Comparison of ENCODE assay signal across 23 cellular contexts in the genomic region with DNA sequence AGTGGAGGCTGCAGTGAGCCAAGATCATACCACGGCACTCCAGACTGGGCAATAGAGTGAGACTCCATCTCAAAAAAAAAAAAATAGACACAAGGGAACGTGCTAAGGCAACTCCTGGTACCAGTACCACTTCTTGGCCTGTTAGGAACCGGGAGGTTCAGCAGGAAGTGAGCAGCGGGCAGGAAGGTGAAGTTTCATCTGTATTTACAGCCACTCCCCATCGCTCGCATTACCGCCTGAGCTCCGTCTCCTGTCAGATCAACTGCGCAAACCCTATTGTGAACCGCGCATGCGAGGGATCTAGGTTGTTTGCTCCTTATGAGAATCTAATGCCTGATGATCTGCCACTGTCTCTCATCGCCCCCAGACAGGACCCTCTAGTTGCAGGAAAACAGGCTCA.
"Had no signal": no experiment of that assay in that cellular context is flagged by ENCODE, and none has a peak within 500 bp of the region (broad histone marks: within the 10 kb centered on the region; RNA-seq: fewer than 3 reads in every experiment).

No MANE protein-coding gene starts in this region.

- H3K36me3 ChIP-seq: adrenal gland, stomach, tibial artery had no signal

- H3K27me3 ChIP-seq: adrenal gland, body of pancreas, hepatocyte, stomach, tibial artery had no signal

- H3K9me3 Mint-ChIP-seq: activated B cell treated with CpG ODN at 0.5 μM for 24 hours; activated T-helper 2 cell treated with anti-CD3 and anti-CD28 coated beads, Interferon-gamma antibody, Interleukin-2, Interleukin-4, amounts not matched to agents 10 μg/mL and 5 μg/mL and 100 μg/mL, durations not matched to agents 14 hours and 24 hours and 36 hours; natural killer cell treated with Interleukin-12 subunit alpha and Interleukin-12 subunit beta and Interleukin-15 and Interleukin-18, amount 100 ng/mL, for 72 hours; stimulated activated naive B cell treated with anti-CD40 and anti-IgM and Interleukin-4, amounts not matched to agents 10 μg/mL and 1 μg/mL and 100 μg/mL, for 72 hours had no signal

- H3K27me3 Mint-ChIP-seq: activated CD8-positive, alpha-beta memory T cell treated with anti-CD3 and anti-CD28 coated beads, Interleukin-2, amount 10 ng/mL, durations not matched to agents 7 days and 5 days; activated naive CD8-positive, alpha-beta T cell had no signal

- H3K36me3 Mint-ChIP-seq: activated CD8-positive, alpha-beta memory T cell treated with anti-CD3 and anti-CD28 coated beads, Interleukin-2, amount 10 ng/mL, durations not matched to agents 7 days and 5 days; activated naive CD8-positive, alpha-beta T cell; natural killer cell treated with Interleukin-12 subunit alpha and Interleukin-12 subunit beta and Interleukin-15 and Interleukin-18, amount 100 ng/mL, for 72 hours; stimulated activated naive B cell treated with anti-CD40 and anti-IgM and Interleukin-4, amounts not matched to agents 10 μg/mL and 1 μg/mL and 100 μg/mL, for 72 hours had no signal

- H3K27ac Mint-ChIP-seq: activated B cell treated with CpG ODN at 0.5 μM for 24 hours; activated CD8-positive, alpha-beta memory T cell treated with anti-CD3 and anti-CD28 coated beads, Interleukin-2, amount 10 ng/mL, durations not matched to agents 7 days and 5 days; activated CD8-positive, alpha-beta T cell treated with anti-CD3 and anti-CD28 coated beads, Interleukin-2, amount 10 ng/mL, durations not matched to agents 7 days and 5 days; activated naive CD8-positive, alpha-beta T cell; activated T-helper 2 cell treated with anti-CD3 and anti-CD28 coated beads, Interferon-gamma antibody, Interleukin-2, Interleukin-4, amounts not matched to agents 10 μg/mL and 5 μg/mL and 100 μg/mL, durations not matched to agents 14 hours and 24 hours and 36 hours; natural killer cell treated with Interleukin-12 subunit alpha and Interleukin-12 subunit beta and Interleukin-15 and Interleukin-18, amount 100 ng/mL, for 72 hours had no signal

- H3K4me3 ChIP-seq: body of pancreas, hepatocyte had no signal

- H3K9me3 ChIP-seq: adrenal gland, body of pancreas, stomach, tibial artery had no signal

- H3K27ac ChIP-seq: epithelial cell of prostate, hepatocyte had no signal

- DNase-seq: activated B cell treated with CpG ODN at 0.5 μM for 24 hours; activated CD8-positive, alpha-beta memory T cell treated with anti-CD3 and anti-CD28 coated beads, Interleukin-2, amount 10 ng/mL, durations not matched to agents 7 days and 5 days; activated CD8-positive, alpha-beta T cell treated with anti-CD3 and anti-CD28 coated beads, Interleukin-2, amount 10 ng/mL, durations not matched to agents 7 days and 5 days; activated naive CD4-positive, alpha-beta T cell treated with Interleukin-2 at 50 U/mL for 16 hours; activated T-cell treated with anti-CD3 and anti-CD28 coated beads, Interleukin-2, amount 50 U/mL, for 48 hours; effector CD8-positive, alpha-beta T cell; glutamatergic neuron; left colon; retina; small intestine; stimulated activated CD4-positive, alpha-beta T cell treated with anti-CD3 and anti-CD28 coated beads, Interleukin-15, amount 100 ng/mL, for 24 hours; stimulated activated CD4-positive, alpha-beta T cell treated with anti-CD3 and anti-CD28 coated beads, Interleukin-2, amount 100 ng/mL, for 24 hours; stimulated activated naive B cell treated with anti-CD40 and anti-IgM and Interleukin-4, amounts not matched to agents 10 μg/mL and 1 μg/mL and 100 μg/mL, for 72 hours; stomach; T-helper 2 cell had no signal

- ATAC-seq: activated CD8-positive, alpha-beta memory T cell treated with anti-CD3 and anti-CD28 coated beads, Interleukin-2, amount 10 ng/mL, durations not matched to agents 7 days and 5 days; activated CD8-positive, alpha-beta T cell treated with anti-CD3 and anti-CD28 coated beads, Interleukin-2, amount 10 ng/mL, durations not matched to agents 7 days and 5 days; body of pancreas; left colon had no signal
